Comparison of ENCODE assay signal across 14 cellular contexts in the genomic region with DNA sequence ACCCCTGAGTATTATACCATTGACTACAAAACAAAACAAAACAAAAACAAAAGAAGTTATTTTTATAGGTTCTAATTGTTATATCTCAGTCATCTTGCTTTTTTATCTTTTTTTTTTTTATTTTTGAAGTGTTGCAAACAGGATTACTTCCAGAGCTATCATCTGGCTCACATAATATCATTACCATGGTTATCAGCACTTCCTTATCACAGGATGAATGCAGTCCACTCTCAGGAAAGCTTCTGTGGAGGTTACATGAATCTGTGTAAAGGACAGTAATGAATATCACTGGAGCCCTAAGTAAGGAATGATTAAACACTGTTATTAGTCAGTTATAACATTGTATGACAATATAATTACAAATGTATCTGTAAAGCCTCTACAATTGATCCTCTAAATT.
A peak's percentile ranks its signal among the peaks of the same experiment; 100 is the strongest.
DNase-seq lines count a peak whose midpoint lies in the region; TF ChIP-seq lines count a peak whose summit lies in the region.
"Had no signal": no experiment of that assay in that cellular context is flagged by ENCODE, and none has a peak within 500 bp of the region (broad histone marks: within the 10 kb centered on the region; RNA-seq: fewer than 3 reads in every experiment).

No MANE protein-coding gene starts in this region.

- no peak overlapping the region for H3K4me3 Mint-ChIP-seq in mesothelial cell of epicardium
- H3K4me3 Mint-ChIP-seq in activated CD4-positive, alpha-beta memory T cell treated with anti-CD3 and anti-CD28 coated beads, Interleukin-2, amount 10 ng/mL, durations not matched to agents 7 days and 5 days: no peak overlapping the region
- H3K4me3 Mint-ChIP-seq: CD4-positive, alpha-beta memory T cell had no signal

- TF ChIP-seq CTCF in mesothelial cell of epicardium (IDR thresholded peaks at IDR 0.05; ENCODE audit: unreplicated experiment): no peak

- CTCF ChIA-PET in activated CD4-positive, alpha-beta memory T cell treated with anti-CD3 and anti-CD28 coated beads, Interleukin-2, amount 10 ng/mL, durations not matched to agents 7 days and 5 days (lab: Charles Lee): no interaction called here

- H3K4me1 Mint-ChIP-seq in mesothelial cell of epicardium: peaks cover 41% of the 10 kb centered on the region
- H3K4me1 Mint-ChIP-seq in activated CD4-positive, alpha-beta memory T cell treated with anti-CD3 and anti-CD28 coated beads, Interleukin-2, amount 10 ng/mL, durations not matched to agents 7 days and 5 days: no peaks in the 10 kb centered on the region
- H3K4me1 Mint-ChIP-seq: CD4-positive, alpha-beta memory T cell had no signal

- POLR2A ChIA-PET in activated CD4-positive, alpha-beta memory T cell treated with anti-CD3 and anti-CD28 coated beads, Interleukin-2, amount 10 ng/mL, durations not matched to agents 7 days and 5 days (lab: Charles Lee): no interaction called here

- no peaks in the 10 kb centered on the region for H3K27me3 Mint-ChIP-seq in mesothelial cell of epicardium (ENCODE audit: low read depth)
- no peaks in the 10 kb centered on the region for H3K27me3 Mint-ChIP-seq in activated CD4-positive, alpha-beta memory T cell treated with anti-CD3 and anti-CD28 coated beads, Interleukin-2, amount 10 ng/mL, durations not matched to agents 7 days and 5 days
- H3K27me3 Mint-ChIP-seq: CD4-positive, alpha-beta memory T cell had no signal

- DNase-seq in DMS53 (lab: John Stamatoyannopoulos, UW) (peak; percentile 21), DMS53 treated with DMSO at 0.1 percent for 48 hours (lab: John Stamatoyannopoulos, UW; ENCODE audit: unreplicated experiment) (no peak), NCI-H146 treated with DMSO at 0.1 percent for 48 hours (lab: John Stamatoyannopoulos, UW; ENCODE audit: unreplicated experiment) (peak; percentile 35), amniotic epithelial cell (ENCODE audit: low read depth) (peak; percentile 43), mesothelial cell of epicardium (ENCODE audit: low spot score in 2 of 2, unreplicated experiment in 2 of 2) (no peak), SKM-1 treated with dmso at 0.1 percent for 144 hours (lab: John Stamatoyannopoulos, UW; ENCODE audit: unreplicated experiment) (no peak), nucleus accumbens (lab: John Stamatoyannopoulos, UW) (no peak)
- no peak for DNase-seq in activated CD4-positive, alpha-beta memory T cell treated with anti-CD3 and anti-CD28 coated beads, Interleukin-2, amount 10 ng/mL, durations not matched to agents 7 days and 5 days
- DNase-seq: AML-193; CD4-positive, alpha-beta memory T cell; DMS153; DND-41; EL; IMR-90 had no signal

- H3K27ac Mint-ChIP-seq in mesothelial cell of epicardium: peak overlapping the region; percentile 37
- H3K27ac Mint-ChIP-seq in activated CD4-positive, alpha-beta memory T cell treated with anti-CD3 and anti-CD28 coated beads, Interleukin-2, amount 10 ng/mL, durations not matched to agents 7 days and 5 days: no peak overlapping the region
- H3K27ac Mint-ChIP-seq: CD4-positive, alpha-beta memory T cell had no signal

- peaks cover 14% of the 10 kb centered on the region for H3K36me3 Mint-ChIP-seq in mesothelial cell of epicardium
- H3K36me3 Mint-ChIP-seq in activated CD4-positive, alpha-beta memory T cell treated with anti-CD3 and anti-CD28 coated beads, Interleukin-2, amount 10 ng/mL, durations not matched to agents 7 days and 5 days (ENCODE audit: low read depth): no peaks in the 10 kb centered on the region
- H3K36me3 Mint-ChIP-seq: CD4-positive, alpha-beta memory T cell had no signal

- peaks cover 19% of the 10 kb centered on the region for H3K9me3 Mint-ChIP-seq in mesothelial cell of epicardium
- H3K9me3 Mint-ChIP-seq in activated CD4-positive, alpha-beta memory T cell treated with anti-CD3 and anti-CD28 coated beads, Interleukin-2, amount 10 ng/mL, durations not matched to agents 7 days and 5 days: peaks cover 13% of the 10 kb centered on the region

Comparison
In these comparisons a context has a peak if more than half of its experiments do, and no peak if none do; other contexts are left out.
1. DNase-seq: peak in DMS53 (single experiment), NCI-H146 treated with DMSO at 0.1 percent for 48 hours (single experiment) and amniotic epithelial cell (single experiment); none in DMS53 treated with DMSO at 0.1 percent for 48 hours (single experiment), mesothelial cell of epicardium (0 of 2), SKM-1 treated with dmso at 0.1 percent for 144 hours (single experiment), activated CD4-positive, alpha-beta memory T cell treated with anti-CD3 and anti-CD28 coated beads, Interleukin-2, amount 10 ng/mL, durations not matched to agents 7 days and 5 days (single experiment) and nucleus accumbens (0 of 56).